7 cellular contexts compared by ENCODE assay signal in the genomic region with DNA sequence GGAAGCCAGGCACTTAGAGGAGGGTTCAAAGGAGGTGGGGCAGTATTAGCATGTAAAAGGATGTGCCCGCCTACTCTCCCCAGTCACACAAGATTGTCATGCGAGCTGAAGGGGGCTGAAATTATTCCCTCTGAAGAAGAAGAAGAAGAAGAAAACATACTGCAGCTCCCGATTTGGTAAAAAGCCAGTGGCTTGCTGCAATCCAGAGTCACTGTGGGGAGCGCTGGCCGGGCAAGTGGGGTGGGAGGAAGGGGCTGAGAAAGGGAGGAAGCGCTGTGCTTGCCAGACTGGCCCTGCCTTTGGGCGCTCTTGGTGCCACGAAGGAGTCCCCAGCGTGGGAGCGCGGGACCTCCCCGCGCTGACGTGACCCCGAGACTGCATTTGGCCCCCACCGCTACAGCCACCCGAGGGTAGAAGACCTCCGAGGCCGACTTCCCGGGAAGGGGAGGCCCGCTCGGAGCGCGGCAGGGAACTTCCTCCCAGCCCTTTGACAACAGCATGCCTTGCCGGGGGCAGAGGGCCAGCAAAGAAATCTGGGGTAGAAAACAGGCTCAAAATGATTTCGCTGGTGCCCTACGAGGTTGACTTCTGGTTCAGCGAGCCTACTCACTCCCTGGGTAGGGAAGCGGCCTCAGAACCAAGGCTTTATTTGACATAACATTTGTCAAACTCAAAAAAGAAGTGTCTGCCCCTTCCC.
DNase-seq lines count a peak whose midpoint lies in the region; ATAC-seq and TF ChIP-seq lines count a peak whose summit lies in the region.

No MANE protein-coding gene starts in this region.

- H3K27ac ChIP-seq in left ventricle myocardium inferior (replicated peaks): no peak overlapping the region
- no peak overlapping the region for H3K27ac ChIP-seq in prostate gland

- H3K36me3 ChIP-seq in left ventricle myocardium inferior (no peaks in the 10 kb centered on the region), prostate gland (no peaks in the 10 kb centered on the region)

- no peaks in the 10 kb centered on the region for H3K9me3 Mint-ChIP-seq in IgD-negative memory B cell

- H3K4me3 ChIP-seq in left ventricle myocardium inferior (peak overlapping the region; percentile 72), prostate gland (peak overlapping the region; percentile 32 to 40)

- no peaks in the 10 kb centered on the region for H3K27me3 ChIP-seq in left ventricle myocardium inferior (ENCODE audit: low read depth)
- no peaks in the 10 kb centered on the region for H3K27me3 ChIP-seq in prostate gland (replicated peaks; ENCODE audit: insufficient read depth)

- no peak overlapping the region for H3K27ac Mint-ChIP-seq in IgD-negative memory B cell

- H3K4me3 Mint-ChIP-seq in IgD-negative memory B cell: peak overlapping the region; percentile 64 to 93 (median 82)

- 2% methylated on average over 27 of the region's 29 CpGs for whole genome bisulfite sequencing in prostate gland

- TF ChIP-seq CTCF in left ventricle myocardium inferior (IDR thresholded peaks at IDR 0.05; ENCODE audit: borderline replicate concordance) (no peak), prostate gland (IDR thresholded peaks at IDR 0.05) (no peak)

- H3K27me3 Mint-ChIP-seq in IgD-negative memory B cell: peaks cover 23% of the 10 kb centered on the region

- peak; percentile 44 for DNase-seq in UCSD-AML1 (lab: John Stamatoyannopoulos, UW; ENCODE audit: unreplicated experiment)
- peak; percentile 22 for DNase-seq in left ventricle myocardium inferior
- no peak for DNase-seq in prostate gland (ENCODE audit: low spot score)
- no peak for DNase-seq in NCI-H2171 treated with DMSO at 0.1 percent for 48 hours (lab: John Stamatoyannopoulos, UW)
- no peak for DNase-seq in NCI-H1694 (lab: John Stamatoyannopoulos, UW)

- intact Hi-C loops in left ventricle myocardium inferior (cut with micrococcal nuclease) (no loop called here), prostate gland (cut with DNase I) (no loop called here)

- TF ChIP-seq POLR2A in prostate gland (IDR thresholded peaks at IDR 0.05): no peak

- no peaks in the 10 kb centered on the region for H3K36me3 Mint-ChIP-seq in IgD-negative memory B cell

- H3K9me3 ChIP-seq in left ventricle myocardium inferior (replicated peaks): no peaks in the 10 kb centered on the region
- H3K9me3 ChIP-seq in prostate gland: no peaks in the 10 kb centered on the region

- no peak for ATAC-seq in HG02973 (IDR thresholded peaks at IDR 0.05; ENCODE audit: unreplicated experiment)

- peaks cover 5 to 14% (median 6%) of the 10 kb centered on the region in 3 donors for H3K4me1 Mint-ChIP-seq in IgD-negative memory B cell

- peaks cover 18% of the 10 kb centered on the region for H3K4me1 ChIP-seq in left ventricle myocardium inferior
- no peaks in the 10 kb centered on the region for H3K4me1 ChIP-seq in prostate gland (replicated peaks)

Comparison
In these comparisons a context has a peak if more than half of its experiments do, and no peak if none do; other contexts are left out.
1. DNase-seq: peak in UCSD-AML1 (single experiment) and left ventricle myocardium inferior (single experiment); none in prostate gland (single experiment), NCI-H2171 treated with DMSO at 0.1 percent for 48 hours (single experiment) and NCI-H1694 (single experiment).